ENCODE assay signal across 10 cellular contexts in the genomic region with DNA sequence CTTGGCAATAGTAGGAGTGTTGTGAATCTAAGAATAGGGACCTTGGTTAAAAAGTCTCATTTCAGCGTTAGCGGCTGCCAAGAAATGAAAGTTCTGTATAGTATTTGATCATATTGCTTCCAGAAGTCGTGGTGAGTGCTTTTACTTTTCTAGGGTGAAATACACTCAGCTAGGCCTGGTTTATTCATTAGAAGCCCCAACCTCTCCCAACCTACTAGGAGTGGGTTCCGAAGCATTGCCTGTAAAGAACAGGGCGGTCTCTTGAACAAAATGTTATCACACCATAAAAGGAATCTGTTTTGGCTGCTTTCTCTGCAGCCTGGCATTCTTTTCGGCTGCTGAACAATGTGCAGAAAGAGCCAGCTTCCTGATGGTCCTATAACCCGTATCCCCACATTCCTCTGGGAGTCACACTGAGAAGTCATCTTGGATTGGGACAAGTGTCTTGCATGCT.
DNase-seq lines count a peak whose midpoint lies in the region; ATAC-seq and TF ChIP-seq lines count a peak whose summit lies in the region.
"Had no signal": no experiment of that assay in that cellular context is flagged by ENCODE, and none has a peak within 500 bp of the region (broad histone marks: within the 10 kb centered on the region; RNA-seq: fewer than 3 reads in every experiment).

No MANE protein-coding gene starts in this region.

- H3K27me3 ChIP-seq in endodermal cell (ENCODE audit: control insufficient read depth, insufficient read depth, low read length, poor library complexity, severe bottlenecking): no peaks in the 10 kb centered on the region
- H3K27me3 ChIP-seq in muscle layer of duodenum (ENCODE audit: low read depth, low read length): no peaks in the 10 kb centered on the region
- no peaks in the 10 kb centered on the region for H3K27me3 ChIP-seq in upper lobe of left lung
- H3K27me3 ChIP-seq: foreskin keratinocyte had no signal

- TF ChIP-seq POLR2A in upper lobe of left lung (IDR thresholded peaks at IDR 0.05): no peak

- 72 to 89% methylated on average over 6 to 7 of the region's 7 CpGs for WGBS in endodermal cell (ENCODE audit: insufficient coverage in 1 of 2, insufficient read length in 1 of 2), 2 experiments
- 18 to 28% methylated on average over 7 of the region's 7 CpGs for WGBS in upper lobe of left lung, 2 donors

- no peaks in the 10 kb centered on the region for H3K27me3 Mint-ChIP-seq in activated T-cell treated with anti-CD3 and anti-CD28 coated beads, Interleukin-2, amount 50 U/mL, for 72 hours (ENCODE audit: low read depth)
- H3K27me3 Mint-ChIP-seq in endodermal cell (ENCODE audit: insufficient read depth): no peaks in the 10 kb centered on the region

- no peaks in the 10 kb centered on the region for H3K9me3 Mint-ChIP-seq in activated T-cell treated with anti-CD3 and anti-CD28 coated beads, Interleukin-2, amount 50 U/mL, for 72 hours
- H3K9me3 Mint-ChIP-seq in endodermal cell: no peaks in the 10 kb centered on the region

- H3K4me3 ChIP-seq in endodermal cell (ENCODE audit: low read length) (no peak overlapping the region), muscle layer of duodenum (ENCODE audit: low read depth in 1 of 2, low read length in 2 of 2) (no peak overlapping the region), upper lobe of left lung (no peak overlapping the region)

- no peak for DNase-seq in activated T-cell treated with anti-CD3 and anti-CD28 coated beads, Interleukin-2, amount 50 U/mL, for 72 hours
- DNase-seq in activated T-cell treated with anti-CD3 and anti-CD28 coated beads for 4 hours: no peak
- no peak for DNase-seq in endodermal cell
- DNase-seq in upper lobe of left lung: no peak
- DNase-seq in OCI-M2 (lab: John Stamatoyannopoulos, UW; ENCODE audit: unreplicated experiment): no peak
- DNase-seq in DMS79 (lab: John Stamatoyannopoulos, UW): no peak
- DNase-seq: activated CD8-positive, alpha-beta memory T cell treated with anti-CD3 and anti-CD28 coated beads, Interleukin-2, amount 50 U/mL, for 48 hours had no signal

- peak overlapping the region; percentile 15 for H3K27ac Mint-ChIP-seq in activated T-cell treated with anti-CD3 and anti-CD28 coated beads, Interleukin-2, amount 50 U/mL, for 72 hours
- H3K27ac Mint-ChIP-seq in endodermal cell: peak overlapping the region; percentile 55

- H3K9ac ChIP-seq in endodermal cell (ENCODE audit: extremely low read depth, low read length, poor library complexity, severe bottlenecking): no peak overlapping the region

- H3K4me1 Mint-ChIP-seq in activated T-cell treated with anti-CD3 and anti-CD28 coated beads, Interleukin-2, amount 50 U/mL, for 72 hours (ENCODE audit: low read depth): peaks cover 52% of the 10 kb centered on the region
- H3K4me1 Mint-ChIP-seq in endodermal cell: peaks cover 8% of the 10 kb centered on the region

- H3K9me3 ChIP-seq in endodermal cell (ENCODE audit: control insufficient read depth, low read length) (no peaks in the 10 kb centered on the region), muscle layer of duodenum (ENCODE audit: control insufficient read depth in 1 of 2, low read length in 2 of 2) (no peaks in the 10 kb centered on the region), upper lobe of left lung (no peaks in the 10 kb centered on the region)

- H3K27ac ChIP-seq in endodermal cell (ENCODE audit: low read depth, low read length): peak overlapping the region; percentile 25
- peak overlapping the region; percentile 78 for H3K27ac ChIP-seq in muscle layer of duodenum (ENCODE audit: low read length)
- peak overlapping the region in 3 of 4 donors; percentile 69 to 74 (median 72) for H3K27ac ChIP-seq in upper lobe of left lung
- H3K27ac ChIP-seq: foreskin keratinocyte had no signal

- peaks cover 0 to 7% of the 10 kb centered on the region in 2 donors for H3K36me3 Mint-ChIP-seq in activated T-cell treated with anti-CD3 and anti-CD28 coated beads, Interleukin-2, amount 50 U/mL, for 72 hours (ENCODE audit: insufficient read depth in 2 of 2)
- peaks cover 5% of the 10 kb centered on the region for H3K36me3 Mint-ChIP-seq in endodermal cell (ENCODE audit: low read depth)

- no peak for TF ChIP-seq EP300 in upper lobe of left lung (IDR thresholded peaks at IDR 0.05)

- no peaks in the 10 kb centered on the region for H3K4me1 ChIP-seq in endodermal cell (ENCODE audit: control insufficient read depth, insufficient read depth, low read length)
- H3K4me1 ChIP-seq in muscle layer of duodenum (ENCODE audit: control insufficient read depth in 1 of 2, insufficient read depth in 2 of 2, low read length in 2 of 2): peaks cover 18 to 23% of the 10 kb centered on the region in 2 donors
- H3K4me1 ChIP-seq in upper lobe of left lung: peaks cover 14 to 38% (median 35%) of the 10 kb centered on the region in 4 donors

- H3K4me3 Mint-ChIP-seq in activated T-cell treated with anti-CD3 and anti-CD28 coated beads, Interleukin-2, amount 50 U/mL, for 72 hours: peak overlapping the region; percentile 59 to 62
- H3K4me3 Mint-ChIP-seq in endodermal cell: no peak overlapping the region

- H3K36me3 ChIP-seq in endodermal cell (ENCODE audit: control insufficient read depth, insufficient read depth, low read length): no peaks in the 10 kb centered on the region
- peaks cover 0 to 7% of the 10 kb centered on the region in 2 donors for H3K36me3 ChIP-seq in muscle layer of duodenum (ENCODE audit: control insufficient read depth in 1 of 2, insufficient read depth in 2 of 2, low read length in 2 of 2)
- H3K36me3 ChIP-seq in upper lobe of left lung: peaks cover 0 to 3% (median 0%) of the 10 kb centered on the region in 4 donors

- TF ChIP-seq CTCF in endodermal cell (conservative IDR thresholded peaks at IDR 0.05): no peak
- TF ChIP-seq CTCF in upper lobe of left lung (IDR thresholded peaks at IDR 0.05): no peak

- peak in 1 of 2 donors; percentile 54 for ATAC-seq in activated T-cell treated with anti-CD3 and anti-CD28 coated beads, Interleukin-2, amount 50 U/mL, for 72 hours (replicated peaks in 1 of 2)
- no peak for ATAC-seq in upper lobe of left lung (ENCODE audit: low FRiP score in 2 of 2)
- ATAC-seq in GM21723 (IDR thresholded peaks at IDR 0.05; ENCODE audit: unreplicated experiment): no peak
- ATAC-seq: foreskin keratinocyte had no signal

Comparison
In these comparisons a context has a peak if more than half of its experiments do, and no peak if none do; other contexts are left out.
1. H3K27ac ChIP-seq: peak in every context shown above with its lines; median percentile 78 in muscle layer of duodenum; 72 in upper lobe of left lung; 25 in endodermal cell.